Comparison of ENCODE assay signal across 8 cellular contexts in genomic region chr2:240435457-240435954, GRCh38. TPM values are rescaled to one million over a fixed set of nuclear protein-coding genes. Genes with fewer than 3 reads are reported as not detected.
DNase-seq lines count a peak whose midpoint lies in the region; ATAC-seq and TF ChIP-seq lines count a peak whose summit lies in the region.

TSS of gene GPC1 (plus strand) at chr2:240435663. CDS start at chr2:240435919, 256 bp downstream.

- peaks cover 47% of the 10 kb centered on the region for H3K27me3 ChIP-seq in iPS-20b (ENCODE audit: insufficient read depth, low read length)
- H3K27me3 ChIP-seq in skeletal muscle tissue (ENCODE audit: control insufficient read depth in 3 of 3, insufficient read depth in 3 of 3, low read length in 3 of 3), result peaks cover 5 to 7% (median 7%) of the 10 kb centered on the region in 3 donors

- H3K4me3 ChIP-seq in cardiac fibroblast (replicated peaks in 1 of 2; ENCODE audit: low read depth in 2 of 2, low read length in 2 of 2), result peak within 1 kb of the TSS; percentile 67 to 69
- peak within 1 kb of the TSS; percentile 82 for H3K4me3 ChIP-seq in iPS-20b (ENCODE audit: low read length)
- H3K4me3 ChIP-seq in skeletal muscle tissue (ENCODE audit: low read length in 3 of 3), result peak within 1 kb of the TSS; percentile 56 to 77 (median 76)

- TF ChIP-seq CTCF in C4-2B (conservative IDR thresholded peaks at IDR 0.05) (no peak), cardiac fibroblast (IDR thresholded peaks at IDR 0.05; ENCODE audit: low read depth, low read length) (no peak)

- peak; percentile 59 for DNase-seq in GM19238 (ENCODE audit: insufficient read length, low spot score)
- DNase-seq in HT1080 (ENCODE audit: low read depth), result peak; percentile 40
- DNase-seq in cardiac fibroblast (ENCODE audit: low read depth in 2 of 2), result peak; percentile 73 to 90

- no peaks in the 10 kb centered on the region for H3K36me3 ChIP-seq in iPS-20b (ENCODE audit: insufficient read depth, low read depth, low read length)
- H3K36me3 ChIP-seq in skeletal muscle tissue (ENCODE audit: control insufficient read depth in 3 of 3, insufficient read depth in 3 of 3, low read length in 3 of 3), result no peaks in the 10 kb centered on the region

- H3K9ac ChIP-seq in iPS-20b (ENCODE audit: low read depth, low read length) (peak within 1 kb of the TSS; percentile 66; the same call in 1 of the 2 replicates), skeletal muscle tissue (ENCODE audit: low read depth in 1 of 3, low read length in 3 of 3) (peak within 1 kb of the TSS; percentile 80 to 96 (median 81))

- ATAC-seq in SK-N-SH treated with all-trans-retinoic acid at 6 μM for 48 hours, result peak; percentile 64
- no peak for ATAC-seq in HG02763 (IDR thresholded peaks at IDR 0.05; ENCODE audit: unreplicated experiment)

- H3K4me1 ChIP-seq in iPS-20b (ENCODE audit: insufficient read depth, low read length), result peaks cover 3% of the 10 kb centered on the region; the same call in 1 of the 2 replicates
- H3K4me1 ChIP-seq in skeletal muscle tissue (ENCODE audit: control insufficient read depth in 3 of 3, insufficient read depth in 3 of 3, low read length in 3 of 3), result peaks cover 36 to 52% (median 47%) of the 10 kb centered on the region in 3 donors

- H3K27ac ChIP-seq in C4-2B, result peak within 1 kb of the TSS; percentile 85
- H3K27ac ChIP-seq in iPS-20b (ENCODE audit: low read length), result no peak within 1 kb of the TSS
- H3K27ac ChIP-seq in skeletal muscle tissue (ENCODE audit: low read depth, low read length), result peak within 1 kb of the TSS; percentile 88

- no peaks in the 10 kb centered on the region for H3K9me3 ChIP-seq in iPS-20b (ENCODE audit: insufficient read depth, low read depth, low read length)
- no peaks in the 10 kb centered on the region for H3K9me3 ChIP-seq in skeletal muscle tissue (ENCODE audit: control insufficient read depth in 3 of 3, low read length in 3 of 3)

TF ChIP-seq in SK-N-SH treated with all-trans-retinoic acid at 6 μM for 48 hours, 23 proteins besides CTCF, POLR2A, EP300 and RAD21:
- TF ChIP-seq BACH2 (CRISPR knock-in tag; IDR thresholded peaks at IDR 0.05; ENCODE audit: borderline replicate concordance), result no peak
- TF ChIP-seq OSR1 (CRISPR knock-in tag; IDR thresholded peaks at IDR 0.05), result no peak
- TF ChIP-seq CSRNP3 (CRISPR knock-in tag; IDR thresholded peaks at IDR 0.05), result no peak
- TF ChIP-seq ARNTL (CRISPR knock-in tag; IDR thresholded peaks at IDR 0.05; ENCODE audit: borderline replicate concordance, low read depth), result no peak
- TF ChIP-seq PATZ1 (CRISPR knock-in tag; IDR thresholded peaks at IDR 0.05; ENCODE audit: borderline replicate concordance), result no peak
- no peak for TF ChIP-seq POU6F1 (CRISPR knock-in tag; IDR thresholded peaks at IDR 0.05; ENCODE audit: borderline replicate concordance, low read depth)

RNA-seq across cellular contexts. Expression of gene GPC1, which starts in this region (rescaled TPM):
- 49.0 and 54.4 TPM in 2 replicates for total RNA-seq in HT1080 (2014; rRNA removed; shearing (Covaris generic))
- polyA plus RNA-seq in HT1080 (2015; cell fraction: cytosol; rRNA removed), result 126 and 143 TPM in 2 replicates
- 201 and 215 TPM in 2 replicates for polyA plus RNA-seq in HT1080 (2015; cell fraction: nucleus; rRNA removed)
- 36.0 TPM for total RNA-seq in skeletal muscle tissue
